ENCODE assay signal across 8 cellular contexts in genomic region chr16:20866161-20866772, GRCh38. TPM values are rescaled to one million over a fixed set of nuclear protein-coding genes. Genes with fewer than 3 reads are reported as not detected.
DNase-seq lines count a peak whose midpoint lies in the region; ATAC-seq and TF ChIP-seq lines count a peak whose summit lies in the region.

No MANE protein-coding gene starts in this region.

- H3K9me3 Mint-ChIP-seq in activated CD8-positive, alpha-beta T cell treated with anti-CD3 and anti-CD28 coated beads for 36 hours, result no peaks in the 10 kb centered on the region

- DNase-seq in EH (ENCODE audit: low read depth) (peak; percentile 88), glomerular visceral epithelial cell (ENCODE audit: extremely low spot score) (peak; percentile 73), NCI-H2227 treated with DMSO at 0.1 percent for 48 hours (lab: John Stamatoyannopoulos, UW) (no peak), SIG-M5 (lab: John Stamatoyannopoulos, UW) (no peak)
- peak; percentile 18 for DNase-seq in activated CD8-positive, alpha-beta T cell treated with anti-CD3 and anti-CD28 coated beads for 36 hours
- peak; percentile 32 for DNase-seq in stimulated activated CD8-positive, alpha-beta memory T cell treated with anti-CD3 and anti-CD28 coated beads, Interleukin-4, amount 100 ng/mL, for 48 hours
- DNase-seq in stimulated activated naive CD4-positive, alpha-beta T cell treated with Interleukin-2 at 50 U/mL for 16 hours (lab: John Stamatoyannopoulos, UW), result no peak

- no peaks in the 10 kb centered on the region for H3K27me3 Mint-ChIP-seq in activated CD8-positive, alpha-beta T cell treated with anti-CD3 and anti-CD28 coated beads for 36 hours

- H3K27ac Mint-ChIP-seq in activated CD8-positive, alpha-beta T cell treated with anti-CD3 and anti-CD28 coated beads for 36 hours, result peak overlapping the region; percentile 73

- peak; percentile 30 for ATAC-seq in HG03280 (IDR thresholded peaks at IDR 0.05; ENCODE audit: unreplicated experiment)
- ATAC-seq in activated CD8-positive, alpha-beta T cell treated with anti-CD3 and anti-CD28 coated beads for 36 hours, result peak; percentile 58

- no peak for TF ChIP-seq CTCF in activated CD8-positive, alpha-beta T cell treated with anti-CD3 and anti-CD28 coated beads for 36 hours (IDR thresholded peaks at IDR 0.05)

- H3K4me1 Mint-ChIP-seq in activated CD8-positive, alpha-beta T cell treated with anti-CD3 and anti-CD28 coated beads for 36 hours (ENCODE audit: low read depth), result peaks cover 21% of the 10 kb centered on the region

- no peak overlapping the region for H3K4me3 Mint-ChIP-seq in activated CD8-positive, alpha-beta T cell treated with anti-CD3 and anti-CD28 coated beads for 36 hours

- peaks cover 6% of the 10 kb centered on the region for H3K36me3 Mint-ChIP-seq in activated CD8-positive, alpha-beta T cell treated with anti-CD3 and anti-CD28 coated beads for 36 hours (ENCODE audit: low read depth)

- POLR2A ChIA-PET in activated CD8-positive, alpha-beta T cell treated with anti-CD3 and anti-CD28 coated beads for 36 hours (lab: Charles Lee), result interaction anchor here (0.9 to 1.2 kb wide), 2 partner anchors 34 to 37 kb away, joined by 3 read pairs; partner anchors contain the start of genes DCUN1D3 and LYRM1

- intact Hi-C loops in activated CD8-positive, alpha-beta T cell treated with anti-CD3 and anti-CD28 coated beads for 36 hours (cut with micrococcal nuclease), result no loop called here

- CTCF ChIA-PET in activated CD8-positive, alpha-beta T cell treated with anti-CD3 and anti-CD28 coated beads for 36 hours (lab: Charles Lee), result interaction anchor here (0.6 to 6.0 kb wide), 5 partner anchors 8 to 17 kb away, joined by 3 to 30 read pairs (median 3); no protein-coding TSS in a partner anchor

RNA-seq across cellular contexts. Expression of gene DCUN1D3, which starts 33.9 kb away (rescaled TPM):
- 1 to 10 TPM; 5.9 to 6.9 TPM for total RNA-seq in activated CD8-positive, alpha-beta T cell treated with anti-CD3 and anti-CD28 coated beads for 36 hours

RNA-seq across cellular contexts. Expression of gene LYRM1, which starts 34.3 kb away (rescaled TPM):
- 10 to 100 TPM; 31.3 to 32.5 TPM for total RNA-seq in activated CD8-positive, alpha-beta T cell treated with anti-CD3 and anti-CD28 coated beads for 36 hours

RNA-seq across cellular contexts. Expression of gene REXO5, which starts 59.9 kb away (rescaled TPM):
- total RNA-seq in activated CD8-positive, alpha-beta T cell treated with anti-CD3 and anti-CD28 coated beads for 36 hours, result 10 to 100 TPM; 16.4 to 20.4 TPM

RNA-seq across cellular contexts. Expression of gene ERI2, which starts 60.0 kb away (rescaled TPM):
- total RNA-seq in activated CD8-positive, alpha-beta T cell treated with anti-CD3 and anti-CD28 coated beads for 36 hours, result 10 to 100 TPM; 16.1 to 17.7 TPM

Comparison
In these comparisons a context has a peak if more than half of its experiments do, and no peak if none do; other contexts are left out.
1. DNase-seq: peak in EH (single experiment), activated CD8-positive, alpha-beta T cell treated with anti-CD3 and anti-CD28 coated beads for 36 hours (single experiment), glomerular visceral epithelial cell (single experiment) and stimulated activated CD8-positive, alpha-beta memory T cell treated with anti-CD3 and anti-CD28 coated beads, Interleukin-4, amount 100 ng/mL, for 48 hours (single experiment); none in stimulated activated naive CD4-positive, alpha-beta T cell treated with Interleukin-2 at 50 U/mL for 16 hours (single experiment), NCI-H2227 treated with DMSO at 0.1 percent for 48 hours (single experiment) and SIG-M5 (single experiment).